Comparison of ENCODE assay signal across 19 cellular contexts in genomic region chr17:4504188-4504587, GRCh38. TPM values are rescaled to one million over a fixed set of nuclear protein-coding genes. Genes with fewer than 3 reads are reported as not detected.
A peak's percentile ranks its signal among the peaks of the same experiment; 100 is the strongest.
DNase-seq lines count a peak whose midpoint lies in the region; ATAC-seq and TF ChIP-seq lines count a peak whose summit lies in the region.
"Had no signal": no experiment of that assay in that cellular context is flagged by ENCODE, and none has a peak within 500 bp of the region (broad histone marks: within the 10 kb centered on the region; RNA-seq: fewer than 3 reads in every experiment).

No MANE protein-coding gene starts in this region.

- H3K9me3 ChIP-seq in DND-41 (ENCODE audit: insufficient read depth, low read length, severe bottlenecking): no peaks in the 10 kb centered on the region
- H3K9me3 ChIP-seq in neutrophil: no peaks in the 10 kb centered on the region
- no peaks in the 10 kb centered on the region for H3K9me3 ChIP-seq in prostate gland
- H3K9me3 ChIP-seq: A549 had no signal

- no peak overlapping the region for H3K4me2 ChIP-seq in DND-41 (ENCODE audit: insufficient read depth, low read length)
- H3K4me2 ChIP-seq: A549 had no signal

- H4K20me1 ChIP-seq in DND-41 (ENCODE audit: insufficient read depth, low read length): peaks cover 33% of the 10 kb centered on the region

- H2AFZ ChIP-seq in DND-41 (ENCODE audit: low read depth, low read length): no peak overlapping the region

- H3K4me1 Mint-ChIP-seq in activated CD4-positive, alpha-beta T cell treated with anti-CD3 and anti-CD28 coated beads for 36 hours: peaks cover 30% of the 10 kb centered on the region
- H3K4me1 Mint-ChIP-seq in effector memory CD8-positive, alpha-beta T cell (ENCODE audit: low read depth in 2 of 2): peaks cover 35 to 36% of the 10 kb centered on the region in 2 donors

- intact Hi-C loops in activated CD4-positive, alpha-beta T cell treated with anti-CD3 and anti-CD28 coated beads for 36 hours (cut with DNase I, micrococcal nuclease): loop anchor here in 1 of 2 experiments (5.0 kb wide), 1 partner anchor 82 kb away; no protein-coding TSS in a partner anchor
- intact Hi-C loops in prostate gland (cut with DNase I): no loop called here

- H3K36me3 Mint-ChIP-seq in activated CD4-positive, alpha-beta T cell treated with anti-CD3 and anti-CD28 coated beads for 36 hours (ENCODE audit: low read depth): no peaks in the 10 kb centered on the region
- no peaks in the 10 kb centered on the region for H3K36me3 Mint-ChIP-seq in effector memory CD8-positive, alpha-beta T cell (ENCODE audit: insufficient read depth)

- H3K4me1 ChIP-seq in DND-41 (ENCODE audit: insufficient read depth, low read length): peaks cover 19% of the 10 kb centered on the region
- H3K4me1 ChIP-seq in neutrophil (ENCODE audit: control insufficient read depth in 1 of 2, insufficient read depth in 1 of 2, low read depth in 1 of 2, low read length in 1 of 2): peaks cover 52 to 56% of the 10 kb centered on the region in 2 experiments
- H3K4me1 ChIP-seq in prostate gland (replicated peaks): peaks cover 3% of the 10 kb centered on the region

- H3K36me3 ChIP-seq in DND-41 (ENCODE audit: insufficient read depth, low read length): no peaks in the 10 kb centered on the region
- no peaks in the 10 kb centered on the region for H3K36me3 ChIP-seq in neutrophil
- no peaks in the 10 kb centered on the region for H3K36me3 ChIP-seq in prostate gland

- no peak overlapping the region for H3K27ac Mint-ChIP-seq in activated CD4-positive, alpha-beta T cell treated with anti-CD3 and anti-CD28 coated beads for 36 hours
- peak overlapping the region in 1 of 2 donors; percentile 22 for H3K27ac Mint-ChIP-seq in effector memory CD8-positive, alpha-beta T cell

- no peak overlapping the region for H3K4me3 Mint-ChIP-seq in activated CD4-positive, alpha-beta T cell treated with anti-CD3 and anti-CD28 coated beads for 36 hours
- H3K4me3 Mint-ChIP-seq in effector memory CD8-positive, alpha-beta T cell: peak overlapping the region in 1 of 2 donors; percentile 7

- H3K9me3 Mint-ChIP-seq in activated CD4-positive, alpha-beta T cell treated with anti-CD3 and anti-CD28 coated beads for 36 hours (ENCODE audit: low read depth): no peaks in the 10 kb centered on the region
- no peaks in the 10 kb centered on the region for H3K9me3 Mint-ChIP-seq in effector memory CD8-positive, alpha-beta T cell

- ATAC-seq in activated CD4-positive, alpha-beta T cell treated with anti-CD3 and anti-CD28 coated beads for 36 hours: peak; percentile 26
- 0 out of 3 replicates have a peak, but pooled peaks have one; percentile 16 for ATAC-seq in DND-41 (ENCODE audit: insufficient read depth, low read depth)
- ATAC-seq in effector memory CD8-positive, alpha-beta T cell (replicated peaks): peak; percentile 40
- no peak for ATAC-seq in HG02938 (IDR thresholded peaks at IDR 0.05; ENCODE audit: unreplicated experiment)
- ATAC-seq in HG03108 (IDR thresholded peaks at IDR 0.05; ENCODE audit: unreplicated experiment): no peak
- ATAC-seq: A549; activated CD4-positive, CD25-positive, alpha-beta regulatory T cell treated with anti-CD3 and anti-CD28 coated beads, Interleukin-2, amount 50 U/mL, for 24 hours; GM12878 had no signal

- no peak for TF ChIP-seq CTCF in DND-41 (IDR thresholded peaks at IDR 0.05; ENCODE audit: borderline replicate concordance, extremely low read depth, low read length, poor library complexity, severe bottlenecking)
- no peak for TF ChIP-seq CTCF in neutrophil (IDR thresholded peaks at IDR 0.05)
- no peak for TF ChIP-seq CTCF in prostate gland (IDR thresholded peaks at IDR 0.05)

- H3K27me3 ChIP-seq in DND-41 (ENCODE audit: insufficient read depth, low read length, poor library complexity) (peaks cover 22% of the 10 kb centered on the region), neutrophil (no peaks in the 10 kb centered on the region), prostate gland (replicated peaks; ENCODE audit: insufficient read depth) (peaks cover 8% of the 10 kb centered on the region)

- POLR2A ChIA-PET in activated CD4-positive, alpha-beta T cell treated with anti-CD3 and anti-CD28 coated beads for 36 hours (lab: Charles Lee): interaction anchor here (0.6 kb wide), 1 partner anchor 362 kb away, joined by 4 read pairs; no protein-coding TSS in a partner anchor

- no peaks in the 10 kb centered on the region for H3K79me2 ChIP-seq in DND-41 (ENCODE audit: insufficient read depth, low read length)

- WGBS in prostate gland: 80% methylated on average over 5 of the region's 5 CpGs

- no peak for TF ChIP-seq POLR2A in prostate gland (IDR thresholded peaks at IDR 0.05)

- H3K27me3 Mint-ChIP-seq in activated CD4-positive, alpha-beta T cell treated with anti-CD3 and anti-CD28 coated beads for 36 hours: peaks cover 32% of the 10 kb centered on the region
- H3K27me3 Mint-ChIP-seq in effector memory CD8-positive, alpha-beta T cell: peaks cover 0 to 54% of the 10 kb centered on the region in 2 donors

- no peak overlapping the region for H3K9ac ChIP-seq in DND-41 (ENCODE audit: low read depth, low read length)

- CTCF ChIA-PET in activated CD4-positive, alpha-beta T cell treated with anti-CD3 and anti-CD28 coated beads for 36 hours (lab: Charles Lee): no interaction called here

- DNase-seq in activated CD4-positive, alpha-beta T cell treated with anti-CD3 and anti-CD28 coated beads for 36 hours: no peak
- no peak for DNase-seq in activated CD4-positive, alpha-beta T cell treated with anti-CD3 and anti-CD28 coated beads for 48 hours
- DNase-seq in DND-41: peak; percentile 20
- no peak for DNase-seq in effector memory CD8-positive, alpha-beta T cell
- DNase-seq in prostate gland (ENCODE audit: low spot score): no peak
- DNase-seq: central memory CD4-positive, alpha-beta T cell; Karpas-422; NCI-H1417 treated with DMSO at 0.1 percent for 48 hours; NCI-H2227 treated with DMSO at 0.1 percent for 48 hours; posterior cingulate gyrus; SHP77 treated with DMSO at 0.1 percent for 48 hours; stimulated activated CD4-positive, alpha-beta T cell treated with anti-CD3 and anti-CD28 coated beads, Interleukin-12 subunit alpha, Interleukin-12 subunit beta, amount 100 ng/mL, for 4 hours; stimulated activated naive CD4-positive, alpha-beta T cell treated with Interleukin-2 at 50 U/mL for 16 hours had no signal

- H3K4me3 ChIP-seq in DND-41 (ENCODE audit: low read depth in 1 of 2, low read length in 2 of 2) (no peak overlapping the region), neutrophil (ENCODE audit: low read depth in 1 of 2, low read length in 1 of 2) (no peak overlapping the region), prostate gland (no peak overlapping the region)
- H3K4me3 ChIP-seq: A549, GM12878 had no signal

- H3K27ac ChIP-seq in DND-41 (ENCODE audit: low read length): no peak overlapping the region
- H3K27ac ChIP-seq in neutrophil: peak overlapping the region; percentile 39
- H3K27ac ChIP-seq in prostate gland: no peak overlapping the region
- H3K27ac ChIP-seq: A549 had no signal

RNA-seq across cellular contexts. Expression of gene SPNS2, which starts 5.5 kb away (rescaled TPM):
- under 1 TPM; 0.07 to 0.37 TPM for total RNA-seq in activated CD4-positive, alpha-beta T cell treated with anti-CD3 and anti-CD28 coated beads for 36 hours
- 10 to 100 TPM in 1 of 2 donors, 1 to 10 TPM in 1; 6.6 to 14.0 TPM for total RNA-seq in prostate gland

RNA-seq across cellular contexts. Expression of gene MYBBP1A, which starts 51.0 kb away (rescaled TPM):
- total RNA-seq in activated CD4-positive, alpha-beta T cell treated with anti-CD3 and anti-CD28 coated beads for 36 hours: 100 to 1,000 TPM in 1 of 2 experiments, 10 to 100 TPM in 1; 97.7 to 144 TPM
- 10 to 100 TPM; 44.4 to 71.2 TPM for total RNA-seq in prostate gland

RNA-seq across cellular contexts. Expression of gene GGT6, which starts 56.2 kb away (rescaled TPM):
- not detected for total RNA-seq in activated CD4-positive, alpha-beta T cell treated with anti-CD3 and anti-CD28 coated beads for 36 hours
- 10 to 100 TPM; 23.5 to 35.6 TPM for total RNA-seq in prostate gland

Comparison
In these comparisons a context has a peak if more than half of its experiments do, and no peak if none do; other contexts are left out.
1. ATAC-seq: peak in activated CD4-positive, alpha-beta T cell treated with anti-CD3 and anti-CD28 coated beads for 36 hours (single experiment), DND-41 (single experiment) and effector memory CD8-positive, alpha-beta T cell (single experiment); none in HG02938 (single experiment) and HG03108 (single experiment).
2. RNA of gene SPNS2, which starts 5.5 kb away (total RNA-seq): 6.6 to 14.0 TPM in prostate gland; 0.07 to 0.37 TPM in activated CD4-positive, alpha-beta T cell treated with anti-CD3 and anti-CD28 coated beads for 36 hours; every median in the first group is over 4 times any median in the second.
3. RNA of gene GGT6, which starts 56.2 kb away (total RNA-seq): 23.5 to 35.6 TPM in prostate gland; not detected in activated CD4-positive, alpha-beta T cell treated with anti-CD3 and anti-CD28 coated beads for 36 hours; every median in the first group is over 10 times any median in the second.